In the genomic region with DNA sequence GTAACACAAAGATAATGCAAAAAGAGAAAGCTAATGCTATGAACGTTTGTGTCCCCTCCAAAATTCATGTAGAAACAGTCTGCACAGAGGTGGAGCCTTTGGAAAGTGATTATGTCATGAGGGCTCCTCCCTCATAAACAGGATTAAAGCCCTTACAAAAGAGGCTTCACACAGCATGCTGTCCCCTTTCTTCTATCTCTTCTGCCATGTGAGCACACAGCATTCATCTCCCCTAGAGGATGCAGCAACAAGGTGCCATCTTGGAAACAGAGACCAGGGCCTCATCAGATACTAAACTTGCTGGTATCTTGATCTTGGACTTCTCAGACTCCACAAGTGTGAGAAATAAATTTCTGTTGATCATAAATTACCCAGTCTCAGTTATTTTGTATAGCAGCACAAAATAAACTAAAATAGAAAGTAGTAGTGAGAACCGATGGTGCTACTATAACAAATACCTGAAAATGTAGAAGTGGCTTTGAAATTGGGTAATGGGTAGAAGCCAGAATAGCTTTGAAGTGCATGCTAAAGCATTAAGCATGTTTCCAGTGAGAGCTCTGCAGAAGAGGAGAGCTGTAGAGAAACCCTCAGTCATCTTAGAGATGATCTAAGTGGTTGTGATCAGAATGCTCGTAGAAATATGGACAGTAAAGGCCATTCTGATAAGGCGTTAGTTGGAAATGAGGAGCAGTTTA, we compare ENCODE assay signal across 25 cellular contexts.
DNase-seq lines count a peak whose midpoint lies in the region; ATAC-seq, FAIRE-seq and TF ChIP-seq lines count a peak whose summit lies in the region.
"Had no signal": no experiment of that assay in that cellular context is flagged by ENCODE, and none has a peak within 500 bp of the region (broad histone marks: within the 10 kb centered on the region; RNA-seq: fewer than 3 reads in every experiment).

No MANE protein-coding gene starts in this region.

- no peak overlapping the region for H3K27ac ChIP-seq in neural progenitor cell
- H3K27ac ChIP-seq: BLaER1, GM23248, PC-9 had no signal

- H3K9me3 Mint-ChIP-seq in neural progenitor cell, result peaks cover 28% of the 10 kb centered on the region
- H3K9me3 Mint-ChIP-seq in activated naive CD4-positive, alpha-beta T cell treated with anti-CD3 and anti-CD28 coated beads, Interleukin-2, amount 10 ng/mL, durations not matched to agents 7 days and 5 days, result peaks cover 14% of the 10 kb centered on the region

- peaks cover 53% of the 10 kb centered on the region for H3K36me3 Mint-ChIP-seq in neural progenitor cell
- H3K36me3 Mint-ChIP-seq in activated naive CD4-positive, alpha-beta T cell treated with anti-CD3 and anti-CD28 coated beads, Interleukin-2, amount 10 ng/mL, durations not matched to agents 7 days and 5 days, result peaks cover 25% of the 10 kb centered on the region

- no peaks in the 10 kb centered on the region for H3K27me3 Mint-ChIP-seq in neural progenitor cell (ENCODE audit: insufficient read depth, low read depth)
- H3K27me3 Mint-ChIP-seq in activated naive CD4-positive, alpha-beta T cell treated with anti-CD3 and anti-CD28 coated beads, Interleukin-2, amount 10 ng/mL, durations not matched to agents 7 days and 5 days, result no peaks in the 10 kb centered on the region
- H3K27me3 Mint-ChIP-seq: CD4-positive, alpha-beta T cell had no signal

- no peaks in the 10 kb centered on the region for H3K9me3 ChIP-seq in neural progenitor cell (ENCODE audit: low read depth)

- no peak for DNase-seq in GM12892 (ENCODE audit: insufficient read length)
- DNase-seq in neural progenitor cell (ENCODE audit: low spot score), result peak; percentile 20
- DNase-seq in NCI-H446 treated with DMSO at 0.1 percent for 48 hours (lab: John Stamatoyannopoulos, UW), result no peak
- no peak for DNase-seq in activated naive CD4-positive, alpha-beta T cell treated with anti-CD3 and anti-CD28 coated beads, Interleukin-2, amount 10 ng/mL, durations not matched to agents 7 days and 5 days
- no peak for DNase-seq in NCI-H526 (lab: John Stamatoyannopoulos, UW)
- DNase-seq in activated CD4-positive, alpha-beta T cell treated with anti-CD3 and anti-CD28 coated beads for 1 hour, result no peak
- DNase-seq: ACHN; CD4-positive, alpha-beta T cell; COR-L47; DMS79; GM23248; KG1; NCI-H1092; NCI-H1436 treated with DMSO at 0.1 percent for 48 hours; NCI-H2029 treated with DMSO at 0.1 percent for 48 hours; NCI-H524; PC-9; RPMI8226; SHP77; T1000 had no signal

- peaks cover 3% of the 10 kb centered on the region for H3K36me3 ChIP-seq in neural progenitor cell

- ATAC-seq in GM19395 (IDR thresholded peaks at IDR 0.05; ENCODE audit: unreplicated experiment) (peak; percentile 49), HG02884 (IDR thresholded peaks at IDR 0.05; ENCODE audit: unreplicated experiment) (peak; percentile 50)
- ATAC-seq: HCT116 had no signal

- no peaks in the 10 kb centered on the region for H4K20me1 ChIP-seq in neural progenitor cell (ENCODE audit: low read depth)
- H4K20me1 ChIP-seq: BLaER1 had no signal

- no peaks in the 10 kb centered on the region for H3F3A ChIP-seq in neural progenitor cell (ENCODE audit: low read depth)

- H3K79me2 ChIP-seq in neural progenitor cell (ENCODE audit: low read depth), result no peaks in the 10 kb centered on the region

- no peaks in the 10 kb centered on the region for H3K27me3 ChIP-seq in neural progenitor cell
- H3K27me3 ChIP-seq: BLaER1 had no signal

- H3K4me3 ChIP-seq in neural progenitor cell, result no peak overlapping the region
- H3K4me3 ChIP-seq: BLaER1, GM23248, PC-9 had no signal

- no peak overlapping the region for H3K4me3 Mint-ChIP-seq in neural progenitor cell
- H3K4me3 Mint-ChIP-seq in activated naive CD4-positive, alpha-beta T cell treated with anti-CD3 and anti-CD28 coated beads, Interleukin-2, amount 10 ng/mL, durations not matched to agents 7 days and 5 days, result no peak overlapping the region
- H3K4me3 Mint-ChIP-seq: CD4-positive, alpha-beta T cell; T-helper 1 cell treated with Interleukin-12 subunit alpha and Interleukin-12 subunit beta and Interleukin-4 antibody, amounts not matched to agents 30 μg/mL and 1 μg/mL, for 36 hours had no signal

- peaks cover under 1% of the 10 kb centered on the region for H3K4me1 ChIP-seq in neural progenitor cell

- FAIRE-seq in GM12892 (lab: Jason Lieb, UNC), result peak; percentile 71

- H3K9ac ChIP-seq in neural progenitor cell, result no peak overlapping the region
- H3K9ac ChIP-seq: BLaER1, GM23248 had no signal

- no peak for TF ChIP-seq CTCF in neural progenitor cell (IDR thresholded peaks at IDR 0.05)

- CTCF ChIA-PET in activated naive CD4-positive, alpha-beta T cell treated with anti-CD3 and anti-CD28 coated beads, Interleukin-2, amount 10 ng/mL, durations not matched to agents 7 days and 5 days (lab: Charles Lee), result no interaction called here

- TF ChIP-seq POLR2A in GM12892 (IDR thresholded peaks at IDR 0.05; ENCODE audit: low read depth, low read length), result no peak

- H3K4me1 Mint-ChIP-seq in neural progenitor cell, result no peaks in the 10 kb centered on the region
- H3K4me1 Mint-ChIP-seq in activated naive CD4-positive, alpha-beta T cell treated with anti-CD3 and anti-CD28 coated beads, Interleukin-2, amount 10 ng/mL, durations not matched to agents 7 days and 5 days, result peaks cover 19% of the 10 kb centered on the region

- no peak overlapping the region for H3K27ac Mint-ChIP-seq in neural progenitor cell
- no peak overlapping the region for H3K27ac Mint-ChIP-seq in activated naive CD4-positive, alpha-beta T cell treated with anti-CD3 and anti-CD28 coated beads, Interleukin-2, amount 10 ng/mL, durations not matched to agents 7 days and 5 days
- H3K27ac Mint-ChIP-seq: CD4-positive, alpha-beta T cell; T-helper 1 cell treated with Interleukin-12 subunit alpha and Interleukin-12 subunit beta and Interleukin-4 antibody, amounts not matched to agents 30 μg/mL and 1 μg/mL, for 36 hours had no signal

- H3K4me2 ChIP-seq in neural progenitor cell, result no peak overlapping the region
- H3K4me2 ChIP-seq: BLaER1, PC-9 had no signal

- no peak overlapping the region for H2AFZ ChIP-seq in neural progenitor cell (replicated peaks)
- H2AFZ ChIP-seq: GM23248, PC-9 had no signal
